Comparison of ENCODE assay signal across 8 cellular contexts in the genomic region with DNA sequence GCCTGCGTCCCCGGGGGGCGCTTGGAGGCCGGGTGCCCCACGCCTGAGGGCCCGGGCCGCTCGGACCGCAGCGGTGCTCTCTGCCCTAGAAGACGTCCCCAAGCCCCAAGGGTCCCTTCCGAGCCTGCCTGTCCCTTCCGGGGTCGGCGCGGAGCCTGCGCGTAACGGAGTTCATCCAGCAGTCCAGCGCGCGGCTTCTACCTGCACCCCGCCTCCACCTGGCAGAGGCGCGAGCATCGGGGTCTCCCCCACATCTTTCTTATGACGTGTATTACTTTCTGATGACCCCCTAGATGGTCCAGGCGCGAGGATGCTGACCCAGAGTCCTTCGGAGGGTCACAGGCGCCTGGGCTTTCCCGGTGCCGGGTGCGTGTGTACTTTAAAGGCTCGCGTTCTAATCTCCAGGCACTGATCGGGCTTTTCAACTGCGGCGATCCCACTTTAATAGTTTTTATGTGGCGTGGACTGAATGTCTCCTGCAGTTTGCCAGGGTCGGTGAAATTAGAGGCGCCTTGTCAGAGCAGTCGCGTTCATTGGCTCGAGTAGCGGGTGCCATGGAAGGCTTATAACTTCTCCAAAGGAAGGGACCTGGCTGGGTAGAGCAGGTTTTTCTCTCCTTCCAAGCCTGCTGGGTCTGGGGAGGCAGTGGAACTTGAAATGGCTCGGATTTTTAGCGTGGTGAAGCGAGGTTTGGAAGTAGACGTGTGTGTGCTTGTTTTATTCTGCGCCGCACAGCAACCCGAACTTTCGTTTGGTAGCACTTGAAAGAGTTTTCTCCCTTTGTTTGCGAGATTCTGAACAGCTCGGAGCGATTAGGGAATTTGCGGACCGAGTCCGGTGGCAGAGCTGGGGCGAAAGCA. TPM values are rescaled to one million over a fixed set of nuclear protein-coding genes. Genes with fewer than 3 reads are reported as not detected.
DNase-seq lines count a peak whose midpoint lies in the region; ATAC-seq and TF ChIP-seq lines count a peak whose summit lies in the region.

No MANE protein-coding gene starts in this region.

- no peak for ATAC-seq in HG03196 (IDR thresholded peaks at IDR 0.05; ENCODE audit: unreplicated experiment)

- POLR2A ChIA-PET in activated CD4-positive, alpha-beta memory T cell treated with anti-CD3 and anti-CD28 coated beads for 36 hours (lab: Charles Lee) = no interaction called here
- POLR2A ChIA-PET in CD8-positive, alpha-beta memory T cell (lab: Charles Lee) = no interaction called here

- CTCF ChIA-PET in activated CD4-positive, alpha-beta memory T cell treated with anti-CD3 and anti-CD28 coated beads for 36 hours (lab: Charles Lee) = no interaction called here
- CTCF ChIA-PET in CD8-positive, alpha-beta memory T cell (lab: Charles Lee) = no interaction called here

- peak; percentile 26 for DNase-seq in AG08396 (ENCODE audit: low spot score)
- no peak for DNase-seq in activated CD4-positive, alpha-beta memory T cell treated with anti-CD3 and anti-CD28 coated beads for 36 hours
- no peak for DNase-seq in NK-92 (lab: John Stamatoyannopoulos, UW; ENCODE audit: unreplicated experiment)
- no peak for DNase-seq in CD8-positive, alpha-beta memory T cell

- no peak overlapping the region for H3K9ac ChIP-seq in KMS-11
- peak overlapping the region; percentile 3 for H3K9ac ChIP-seq in endocrine pancreas (ENCODE audit: control insufficient read depth, insufficient read depth, low read length)

- no peak for TF ChIP-seq CTCF in KMS-11 (conservative IDR thresholded peaks at IDR 0.05; ENCODE audit: low read depth, low read length)

- no peak overlapping the region for H3K27ac Mint-ChIP-seq in activated CD4-positive, alpha-beta memory T cell treated with anti-CD3 and anti-CD28 coated beads for 36 hours
- H3K27ac Mint-ChIP-seq in CD8-positive, alpha-beta memory T cell = peak overlapping the region in 1 of 8 donors; percentile 54

- no peak overlapping the region for H3K4me3 ChIP-seq in KMS-11 (IDR thresholded peaks at IDR 0.05; ENCODE audit: insufficient read depth, low read depth, low read length)
- peak overlapping the region; percentile 0 for H3K4me3 ChIP-seq in endocrine pancreas (ENCODE audit: control insufficient read depth, insufficient read depth, low read length)
- H3K4me3 ChIP-seq in muscle layer of duodenum (ENCODE audit: low read depth in 1 of 2, low read length in 2 of 2) = peak overlapping the region; percentile 45 to 77
- H3K4me3 ChIP-seq in CD8-positive, alpha-beta memory T cell (ENCODE audit: low read length) = no peak overlapping the region

- H3K4me2 ChIP-seq in KMS-11 = peak overlapping the region; percentile 94

- H3K9me3 ChIP-seq in endocrine pancreas (ENCODE audit: control insufficient read depth, low read length) = no peaks in the 10 kb centered on the region
- H3K9me3 ChIP-seq in muscle layer of duodenum (ENCODE audit: control insufficient read depth in 1 of 2, low read length in 2 of 2) = no peaks in the 10 kb centered on the region
- no peaks in the 10 kb centered on the region for H3K9me3 ChIP-seq in CD8-positive, alpha-beta memory T cell (ENCODE audit: low read length)

- H3K36me3 Mint-ChIP-seq in activated CD4-positive, alpha-beta memory T cell treated with anti-CD3 and anti-CD28 coated beads for 36 hours = no peaks in the 10 kb centered on the region
- H3K36me3 Mint-ChIP-seq in CD8-positive, alpha-beta memory T cell = no peaks in the 10 kb centered on the region

- H3K4me1 ChIP-seq in KMS-11 (ENCODE audit: low read depth, poor library complexity, severe bottlenecking) = peaks cover 15% of the 10 kb centered on the region
- H3K4me1 ChIP-seq in endocrine pancreas (ENCODE audit: control insufficient read depth, insufficient read depth, low read length) = no peaks in the 10 kb centered on the region
- peaks cover 0 to 23% of the 10 kb centered on the region in 2 donors for H3K4me1 ChIP-seq in muscle layer of duodenum (ENCODE audit: control insufficient read depth in 1 of 2, insufficient read depth in 2 of 2, low read length in 2 of 2)
- H3K4me1 ChIP-seq in CD8-positive, alpha-beta memory T cell (ENCODE audit: insufficient read depth, low read length) = no peaks in the 10 kb centered on the region

- H3K27me3 ChIP-seq in KMS-11 (ENCODE audit: insufficient read depth, low read depth) (no peaks in the 10 kb centered on the region), endocrine pancreas (ENCODE audit: control insufficient read depth, insufficient read depth, low read length) (peaks cover 5% of the 10 kb centered on the region), muscle layer of duodenum (ENCODE audit: low read depth, low read length) (peaks cover 21% of the 10 kb centered on the region)
- no peaks in the 10 kb centered on the region for H3K27me3 ChIP-seq in CD8-positive, alpha-beta memory T cell (ENCODE audit: insufficient read depth, low read length, poor library complexity, severe bottlenecking)

- H3K4me3 Mint-ChIP-seq in activated CD4-positive, alpha-beta memory T cell treated with anti-CD3 and anti-CD28 coated beads for 36 hours = no peak overlapping the region
- no peak overlapping the region for H3K4me3 Mint-ChIP-seq in CD8-positive, alpha-beta memory T cell

- H3K9me3 Mint-ChIP-seq in activated CD4-positive, alpha-beta memory T cell treated with anti-CD3 and anti-CD28 coated beads for 36 hours = no peaks in the 10 kb centered on the region
- no peaks in the 10 kb centered on the region for H3K9me3 Mint-ChIP-seq in CD8-positive, alpha-beta memory T cell

- H3K79me2 ChIP-seq in KMS-11 (ENCODE audit: insufficient read depth, low read depth) = no peaks in the 10 kb centered on the region

- peak overlapping the region; percentile 91 for H2AFZ ChIP-seq in KMS-11 (ENCODE audit: low read depth)

- H4K20me1 ChIP-seq in KMS-11 (ENCODE audit: insufficient read depth) = no peaks in the 10 kb centered on the region

- H3K27ac ChIP-seq in KMS-11 (no peak overlapping the region), muscle layer of duodenum (ENCODE audit: low read length) (no peak overlapping the region)
- H3K27ac ChIP-seq in CD8-positive, alpha-beta memory T cell (ENCODE audit: low read depth, low read length) = no peak overlapping the region

- H3K27me3 Mint-ChIP-seq in activated CD4-positive, alpha-beta memory T cell treated with anti-CD3 and anti-CD28 coated beads for 36 hours = peaks cover 40% of the 10 kb centered on the region
- peaks cover 36 to 44% of the 10 kb centered on the region in 2 donors for H3K27me3 Mint-ChIP-seq in CD8-positive, alpha-beta memory T cell

- H3K36me3 ChIP-seq in KMS-11 (ENCODE audit: insufficient read depth) (no peaks in the 10 kb centered on the region), endocrine pancreas (ENCODE audit: control insufficient read depth, insufficient read depth, low read length) (no peaks in the 10 kb centered on the region), muscle layer of duodenum (ENCODE audit: control insufficient read depth in 1 of 2, insufficient read depth in 2 of 2, low read length in 2 of 2) (no peaks in the 10 kb centered on the region)
- H3K36me3 ChIP-seq in CD8-positive, alpha-beta memory T cell (ENCODE audit: insufficient read depth, low read length) = no peaks in the 10 kb centered on the region

- peaks cover 7% of the 10 kb centered on the region for H3K4me1 Mint-ChIP-seq in activated CD4-positive, alpha-beta memory T cell treated with anti-CD3 and anti-CD28 coated beads for 36 hours (ENCODE audit: low read depth)
- H3K4me1 Mint-ChIP-seq in CD8-positive, alpha-beta memory T cell = peaks cover 2 to 21% (median 7%) of the 10 kb centered on the region in 3 donors

- intact Hi-C loops in activated CD4-positive, alpha-beta memory T cell treated with anti-CD3 and anti-CD28 coated beads for 36 hours (cut with micrococcal nuclease) = no loop called here

RNA-seq across cellular contexts. Expression of gene EYA4, which starts 1.0 kb away (rescaled TPM):
- not detected for total RNA-seq in activated CD4-positive, alpha-beta memory T cell treated with anti-CD3 and anti-CD28 coated beads for 36 hours
- not detected for total RNA-seq in CD8-positive, alpha-beta memory T cell
- not detected for polyA plus RNA-seq in CD8-positive, alpha-beta memory T cell

Comparison
In these comparisons a context has a peak if more than half of its experiments do, and no peak if none do; other contexts are left out.
1. H3K4me3 ChIP-seq: peak in endocrine pancreas (single experiment) and muscle layer of duodenum (2 of 2); none in KMS-11 (single experiment) and CD8-positive, alpha-beta memory T cell (single experiment).